ENCODE assay signal across 7 cellular contexts in the genomic region with DNA sequence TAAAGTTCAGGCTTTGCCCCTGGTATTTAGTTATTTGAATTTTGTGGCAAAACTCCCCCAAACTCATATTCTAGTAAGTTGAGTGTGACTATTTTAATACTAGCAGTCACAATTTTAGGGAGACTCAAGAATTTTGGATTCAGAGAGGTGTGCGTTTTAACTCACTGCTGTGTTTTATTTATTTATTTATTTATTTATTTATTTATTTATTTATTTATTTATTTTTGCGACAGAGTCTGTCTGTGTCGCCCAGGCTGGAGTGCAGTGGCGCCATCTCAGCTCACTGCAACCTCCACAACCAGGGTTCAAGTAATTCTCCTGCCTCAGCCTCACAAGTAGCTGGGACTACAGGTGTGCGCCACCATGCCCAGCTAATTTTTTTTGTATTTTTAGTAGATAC.
DNase-seq lines count a peak whose midpoint lies in the region; TF ChIP-seq lines count a peak whose summit lies in the region.
"Not testable (repeated sequence)": the region's sequence is repeated elsewhere in the genome, so short reads cannot be mapped to it uniquely, and the experiment has no call there.

No MANE protein-coding gene starts in this region.

- TF ChIP-seq CTCF in C4-2B (conservative IDR thresholded peaks at IDR 0.05); HEK293 (tag by site-specific recombination; IDR thresholded peaks at IDR 0.05); VCaP (conservative IDR thresholded peaks at IDR 0.05); smooth muscle cell (IDR thresholded peaks at IDR 0.05; ENCODE audit: borderline replicate concordance, insufficient read depth, poor library complexity, severe bottlenecking); vagina (IDR thresholded peaks at IDR 0.05): not testable (repeated sequence)

- not testable (repeated sequence) for H3K27me3 ChIP-seq in muscle layer of colon (ENCODE audit: control insufficient read depth in 1 of 2, insufficient read depth in 2 of 2, low read length in 2 of 2); rectal smooth muscle tissue (ENCODE audit: control insufficient read depth, insufficient read depth, low read length); smooth muscle cell (ENCODE audit: low read depth); vagina

- H2AFZ ChIP-seq in smooth muscle cell (ENCODE audit: low read depth): not testable (repeated sequence)

- not testable (repeated sequence) for H3K4me3 ChIP-seq in HEK293 (ENCODE audit: low read depth, low read length); muscle layer of colon (ENCODE audit: low read depth in 1 of 2, low read length in 2 of 2); rectal smooth muscle tissue (ENCODE audit: low read length); smooth muscle cell; vagina

- H3K36me3 ChIP-seq in HEK293 (ENCODE audit: control insufficient read depth in 2 of 2, insufficient read depth in 1 of 2, low read length in 2 of 2); muscle layer of colon (ENCODE audit: insufficient read depth, low read length); rectal smooth muscle tissue (ENCODE audit: control insufficient read depth, insufficient read depth, low read length); smooth muscle cell (ENCODE audit: low read depth); vagina: not testable (repeated sequence)

- CTCF ChIA-PET in HEK293 (lab: Yijun Ruan, JAX): interaction anchor here (0.6 to 0.7 kb wide), 2 partner anchors 102 to 316 kb away, joined by 3 read pairs; no protein-coding TSS in a partner anchor

- not testable (repeated sequence) for H3K4me1 ChIP-seq in HEK293 (ENCODE audit: control insufficient read depth, insufficient read depth, low read length)
- H3K4me1 ChIP-seq in muscle layer of colon (ENCODE audit: insufficient read depth, low read length) (peaks cover 63% of the 10 kb centered on the region), rectal smooth muscle tissue (ENCODE audit: control insufficient read depth, insufficient read depth, low read length) (peaks cover 22% of the 10 kb centered on the region), smooth muscle cell (ENCODE audit: low read depth) (peaks cover 21% of the 10 kb centered on the region), vagina (peaks cover 44% of the 10 kb centered on the region)

- POLR2A ChIA-PET in HEK293 (lab: Yijun Ruan, JAX): not testable (repeated sequence)

- H3K79me2 ChIP-seq in smooth muscle cell (ENCODE audit: low read depth): not testable (repeated sequence)

- not testable (repeated sequence) for H3K9ac ChIP-seq in muscle layer of colon (ENCODE audit: low read length); rectal smooth muscle tissue (ENCODE audit: low read length); smooth muscle cell (ENCODE audit: low read depth)

- not testable (repeated sequence) for H4K20me1 ChIP-seq in smooth muscle cell (ENCODE audit: low read depth)

- TF ChIP-seq POLR2A in vagina (IDR thresholded peaks at IDR 0.05): not testable (repeated sequence)

- 99% methylated on average over 5 of the region's 5 CpGs for WGBS in smooth muscle cell (ENCODE audit: low lambda C conversion rate)

- H3K27ac ChIP-seq in C4-2B (0 out of 2 replicates have a peak overlapping the region, but pooled peaks have one; percentile 14), VCaP (peak overlapping the region; percentile 90), muscle layer of colon (ENCODE audit: low read depth, low read length) (peak overlapping the region; percentile 36), rectal smooth muscle tissue (ENCODE audit: low read depth, low read length) (peak overlapping the region; percentile 73), vagina (peak overlapping the region; percentile 38)
- not testable (repeated sequence) for H3K27ac ChIP-seq in HEK293 (ENCODE audit: extremely low read depth, low read depth, low read length); smooth muscle cell (ENCODE audit: low read depth)

- intact Hi-C loops in vagina (cut with DNase I): loop anchor here (10.0 kb wide), 1 partner anchor 258 kb away; no protein-coding TSS in a partner anchor

- DNase-seq in smooth muscle cell (lab: John Stamatoyannopoulos, UW; ENCODE audit: unreplicated experiment); vagina (ENCODE audit: extremely low spot score in 2 of 2): not testable (repeated sequence)

- H3K9me3 ChIP-seq in HEK293 (ENCODE audit: control insufficient read depth, insufficient read depth, low read depth, low read length); muscle layer of colon (ENCODE audit: low read length); smooth muscle cell (replicated peaks; ENCODE audit: low read depth); vagina: not testable (repeated sequence)

- peak overlapping the region; percentile 40 for H3K4me2 ChIP-seq in smooth muscle cell

- H3F3A ChIP-seq in smooth muscle cell (ENCODE audit: low read depth): not testable (repeated sequence)

TF ChIP-seq in HEK293, 187 proteins besides CTCF, POLR2A, EP300 and RAD21 (continues in another document):
- TF ChIP-seq GLI2 (tag by site-specific recombination; IDR thresholded peaks at IDR 0.05; ENCODE audit: borderline replicate concordance, low read depth) (peak; percentile 35; the same call in 1 of the 2 replicates), ZNF426 (tag by site-specific recombination; IDR thresholded peaks at IDR 0.05) (peak; percentile 73), REST (tag by site-specific recombination; IDR thresholded peaks at IDR 0.05) (0 out of 2 replicates have a peak, but pooled peaks have one; percentile 34), ZNF266 (tag by site-specific recombination; IDR thresholded peaks at IDR 0.05; ENCODE audit: low read depth) (peak; percentile 66), ZNF202 (tag by site-specific recombination; IDR thresholded peaks at IDR 0.05; ENCODE audit: borderline replicate concordance) (peak; percentile 34; the same call in 1 of the 2 replicates), ZNF555 (tag by site-specific recombination; conservative IDR thresholded peaks at IDR 0.05) (peak; percentile 60), ZNF394 (tag by site-specific recombination; IDR thresholded peaks at IDR 0.05; ENCODE audit: borderline replicate concordance) (peak; percentile 85), ZNF558 (tag by site-specific recombination; IDR thresholded peaks at IDR 0.05) (peak; percentile 58; the same call in 1 of the 2 replicates), ZNF140 (tag by site-specific recombination; IDR thresholded peaks at IDR 0.05) (peak; percentile 80), ZBTB8A (tag by site-specific recombination; IDR thresholded peaks at IDR 0.05) (peak; percentile 64)
- TF ChIP-seq, protein P1, sequence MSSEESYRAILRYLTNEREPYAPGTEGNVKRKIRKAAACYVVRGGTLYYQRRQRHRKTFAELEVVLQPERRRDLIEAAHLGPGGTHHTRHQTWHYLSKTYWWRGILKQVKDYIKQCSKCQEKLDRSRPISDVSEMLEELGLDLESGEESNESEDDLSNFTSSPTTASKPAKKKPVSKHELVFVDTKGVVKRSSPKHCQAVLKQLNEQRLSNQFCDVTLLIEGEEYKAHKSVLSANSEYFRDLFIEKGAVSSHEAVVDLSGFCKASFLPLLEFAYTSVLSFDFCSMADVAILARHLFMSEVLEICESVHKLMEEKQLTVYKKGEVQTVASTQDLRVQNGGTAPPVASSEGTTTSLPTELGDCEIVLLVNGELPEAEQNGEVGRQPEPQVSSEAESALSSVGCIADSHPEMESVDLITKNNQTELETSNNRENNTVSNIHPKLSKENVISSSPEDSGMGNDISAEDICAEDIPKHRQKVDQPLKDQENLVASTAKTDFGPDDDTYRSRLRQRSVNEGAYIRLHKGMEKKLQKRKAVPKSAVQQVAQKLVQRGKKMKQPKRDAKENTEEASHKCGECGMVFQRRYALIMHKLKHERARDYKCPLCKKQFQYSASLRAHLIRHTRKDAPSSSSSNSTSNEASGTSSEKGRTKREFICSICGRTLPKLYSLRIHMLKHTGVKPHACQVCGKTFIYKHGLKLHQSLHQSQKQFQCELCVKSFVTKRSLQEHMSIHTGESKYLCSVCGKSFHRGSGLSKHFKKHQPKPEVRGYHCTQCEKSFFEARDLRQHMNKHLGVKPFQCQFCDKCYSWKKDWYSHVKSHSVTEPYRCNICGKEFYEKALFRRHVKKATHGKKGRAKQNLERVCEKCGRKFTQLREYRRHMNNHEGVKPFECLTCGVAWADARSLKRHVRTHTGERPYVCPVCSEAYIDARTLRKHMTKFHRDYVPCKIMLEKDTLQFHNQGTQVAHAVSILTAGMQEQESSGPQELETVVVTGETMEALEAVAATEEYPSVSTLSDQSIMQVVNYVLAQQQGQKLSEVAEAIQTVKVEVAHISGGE (tag by site-specific recombination; conservative IDR thresholded peaks at IDR 0.05; ENCODE audit: low read depth): peak; percentile 59
